11 cellular contexts compared by ENCODE assay signal in genomic region chrX:68835104-68835442, GRCh38.
"Had no signal": no experiment of that assay in that cellular context is flagged by ENCODE, and none has a peak within 500 bp of the region (broad histone marks: within the 10 kb centered on the region; RNA-seq: fewer than 3 reads in every experiment).

No MANE protein-coding gene starts in this region.

- ATAC-seq: activated CD4-positive, CD25-positive, alpha-beta regulatory T cell treated with anti-CD3 and anti-CD28 coated beads, Interleukin-2, amount 50 U/mL, for 24 hours; stimulated activated naive CD8-positive, alpha-beta T cell treated with anti-CD3 and anti-CD28 coated beads, Interleukin-15, amount 100 ng/mL, for 72 hours had no signal

- DNase-seq: activated CD4-positive, alpha-beta T cell treated with anti-CD3 and anti-CD28 coated beads, Interleukin-2, amount 50 U/mL, for 4 hours; activated naive CD8-positive, alpha-beta T cell treated with anti-CD3 and anti-CD28 coated beads, Interleukin-2, amount 10 ng/mL, durations not matched to agents 7 days and 5 days; effector CD8-positive, alpha-beta T cell; kidney glomerular epithelial cell; naive B cell; stimulated activated CD4-positive, alpha-beta T cell treated with anti-CD3 and anti-CD28 coated beads, Interleukin-4, amount 100 ng/mL, for 4 hours; stimulated activated naive CD8-positive, alpha-beta T cell treated with anti-CD3 and anti-CD28 coated beads, Interleukin-15, amount 100 ng/mL, for 72 hours; SW 1271; thyroid gland had no signal

- H3K27me3 ChIP-seq: hepatocyte, thyroid gland had no signal

- H3K4me3 ChIP-seq: hepatocyte, thyroid gland had no signal

- H3K9me3 ChIP-seq: thyroid gland had no signal

- H3K4me2 ChIP-seq: hepatocyte had no signal

- H3K27ac ChIP-seq: hepatocyte, thyroid gland had no signal
